ENCODE assay signal across 9 cellular contexts in the genomic region with DNA sequence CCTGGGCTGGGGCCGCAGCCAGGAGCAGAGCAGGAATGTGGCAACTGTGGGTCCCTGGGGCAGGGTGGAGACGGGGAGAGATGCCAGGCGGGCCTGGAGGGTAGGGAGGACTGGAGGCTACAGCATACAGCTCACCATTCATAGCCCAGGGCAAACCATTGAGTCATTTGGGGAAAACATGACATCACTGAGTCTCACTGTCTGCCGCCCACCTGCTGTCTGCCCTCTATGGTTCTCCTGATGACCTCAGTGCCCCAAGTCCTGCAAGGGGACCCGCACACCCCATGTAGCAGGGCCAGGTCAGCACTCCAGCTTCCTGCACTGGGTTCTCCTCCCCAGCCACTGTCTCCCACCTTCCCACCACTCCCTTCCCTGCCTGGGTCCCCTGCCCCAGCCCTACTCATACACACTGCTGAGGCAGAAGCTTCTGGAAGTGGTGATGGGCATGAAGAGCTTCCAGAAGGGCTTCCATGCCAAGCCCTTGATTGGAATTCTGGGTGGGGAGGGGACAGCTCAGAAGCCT. TPM values are rescaled to one million over a fixed set of nuclear protein-coding genes. Genes with fewer than 3 reads are reported as not detected.
DNase-seq lines count a peak whose midpoint lies in the region; ATAC-seq and TF ChIP-seq lines count a peak whose summit lies in the region.
"Had no signal": no experiment of that assay in that cellular context is flagged by ENCODE, and none has a peak within 500 bp of the region (broad histone marks: within the 10 kb centered on the region; RNA-seq: fewer than 3 reads in every experiment).

No MANE protein-coding gene starts in this region.

- peak overlapping the region; percentile 36 for H2BK120ac ChIP-seq in mesenchymal stem cell (ENCODE audit: low read depth, low read length)

- peaks cover 4 to 15% of the 10 kb centered on the region in 2 experiments for H3K36me3 ChIP-seq in mesenchymal stem cell (ENCODE audit: control insufficient read depth in 1 of 2, insufficient read depth in 2 of 2, low read depth in 1 of 2, low read length in 2 of 2)
- H3K36me3 ChIP-seq in tibial artery, result peaks cover 0 to 4% (median 0%) of the 10 kb centered on the region in 3 donors

- WGBS in mesenchymal stem cell, result 78% methylated on average over 5 of the region's 5 CpGs

- peak overlapping the region; percentile 3 to 50 for H3K4ac ChIP-seq in mesenchymal stem cell (ENCODE audit: low read depth in 1 of 2, low read length in 2 of 2)

- H4K91ac ChIP-seq in mesenchymal stem cell (ENCODE audit: low read length), result peak overlapping the region; percentile 79

- peak overlapping the region; percentile 78 for H2AK5ac ChIP-seq in mesenchymal stem cell (ENCODE audit: low read length, severe bottlenecking)

- intact Hi-C loops in tibial artery (cut with DNase I; ENCODE audit: low total_unique reads), result no loop called here

- H2BK15ac ChIP-seq in mesenchymal stem cell (ENCODE audit: low read depth, poor library complexity, severe bottlenecking), result no peak overlapping the region

- H3K79me1 ChIP-seq in mesenchymal stem cell (replicated peaks; ENCODE audit: low read length, poor library complexity, severe bottlenecking), result peaks cover 46% of the 10 kb centered on the region

- peak overlapping the region; percentile 55 to 68 for H3K18ac ChIP-seq in mesenchymal stem cell (ENCODE audit: low read depth in 1 of 2, low read length in 2 of 2)

- peak overlapping the region in 1 of 2 experiments; percentile 41 for H3K14ac ChIP-seq in mesenchymal stem cell (ENCODE audit: low read length in 2 of 2)

- DNase-seq in ELR (ENCODE audit: low read depth) (peak; percentile 92), mesenchymal stem cell (peak; percentile 75), tibial artery (peak in 1 of 2 donors; percentile 86), NCI-H748 (lab: John Stamatoyannopoulos, UW; ENCODE audit: unreplicated experiment) (no peak), NCI-H2081 treated with DMSO at 0.1 percent for 48 hours (lab: John Stamatoyannopoulos, UW) (no peak), foreskin melanocyte (no peak)
- peak; percentile 34 to 67 for DNase-seq in activated naive CD4-positive, alpha-beta T cell treated with anti-CD3 and anti-CD28 coated beads, Interleukin-2, amount 50 U/mL, for 72 hours (ENCODE audit: low spot score in 2 of 2)
- DNase-seq: activated naive CD8-positive, alpha-beta T cell treated with anti-CD3 and anti-CD28 coated beads, Interleukin-2, amount 10 ng/mL, durations not matched to agents 7 days and 5 days had no signal

- H3K27ac ChIP-seq in mesenchymal stem cell (ENCODE audit: low read length, poor library complexity, severe bottlenecking) (no peak overlapping the region), tibial artery (peak overlapping the region; percentile 79 to 87)

- H3K9me3 ChIP-seq in mesenchymal stem cell (ENCODE audit: control insufficient read depth, low read length) (no peaks in the 10 kb centered on the region), tibial artery (no peaks in the 10 kb centered on the region)

- H3K9ac ChIP-seq in mesenchymal stem cell (ENCODE audit: low read length), result no peak overlapping the region

- TF ChIP-seq CTCF in tibial artery (IDR thresholded peaks at IDR 0.05), result no peak

- H3K4me3 ChIP-seq in mesenchymal stem cell (ENCODE audit: insufficient read depth in 1 of 2, low read depth in 1 of 2, low read length in 2 of 2) (no peak overlapping the region), tibial artery (no peak overlapping the region)

- peak overlapping the region; percentile 76 for H4K8ac ChIP-seq in mesenchymal stem cell (ENCODE audit: low read length)

- H2AFZ ChIP-seq in mesenchymal stem cell (ENCODE audit: low read depth, low read length), result no peak overlapping the region

- no peak overlapping the region for H3K4me2 ChIP-seq in mesenchymal stem cell (ENCODE audit: low read length, poor library complexity, severe bottlenecking)

- H3K36me3 Mint-ChIP-seq in activated naive CD4-positive, alpha-beta T cell treated with anti-CD3 and anti-CD28 coated beads, Interleukin-2, amount 50 U/mL, for 72 hours, result no peaks in the 10 kb centered on the region
- H3K36me3 Mint-ChIP-seq: activated naive CD8-positive, alpha-beta T cell treated with anti-CD3 and anti-CD28 coated beads, Interleukin-2, amount 10 ng/mL, durations not matched to agents 7 days and 5 days had no signal

- no peak overlapping the region for H3K23ac ChIP-seq in mesenchymal stem cell (ENCODE audit: low read length in 2 of 2)

- ATAC-seq in HG02870 (IDR thresholded peaks at IDR 0.05; ENCODE audit: unreplicated experiment), result peak; percentile 73
- ATAC-seq in activated naive CD4-positive, alpha-beta T cell treated with anti-CD3 and anti-CD28 coated beads, Interleukin-2, amount 50 U/mL, for 72 hours, result peak; percentile 95

- H2BK12ac ChIP-seq in mesenchymal stem cell (ENCODE audit: low read length in 2 of 2), result peak overlapping the region in 1 of 2 experiments; percentile 37

- H3K27ac Mint-ChIP-seq in activated naive CD4-positive, alpha-beta T cell treated with anti-CD3 and anti-CD28 coated beads, Interleukin-2, amount 50 U/mL, for 72 hours, result peak overlapping the region; percentile 70 to 96
- H3K27ac Mint-ChIP-seq: activated naive CD8-positive, alpha-beta T cell treated with anti-CD3 and anti-CD28 coated beads, Interleukin-2, amount 10 ng/mL, durations not matched to agents 7 days and 5 days had no signal

- no peaks in the 10 kb centered on the region for H3K27me3 ChIP-seq in mesenchymal stem cell (ENCODE audit: control insufficient read depth in 1 of 2, insufficient read depth in 1 of 2, low read length in 2 of 2)
- no peaks in the 10 kb centered on the region for H3K27me3 ChIP-seq in tibial artery

- H3K9me3 Mint-ChIP-seq in activated naive CD4-positive, alpha-beta T cell treated with anti-CD3 and anti-CD28 coated beads, Interleukin-2, amount 50 U/mL, for 72 hours, result no peaks in the 10 kb centered on the region
- H3K9me3 Mint-ChIP-seq: activated naive CD8-positive, alpha-beta T cell treated with anti-CD3 and anti-CD28 coated beads, Interleukin-2, amount 10 ng/mL, durations not matched to agents 7 days and 5 days had no signal

- peaks cover 54% of the 10 kb centered on the region for H3K4me1 ChIP-seq in mesenchymal stem cell (ENCODE audit: control insufficient read depth, insufficient read depth, low read depth, low read length)
- peaks cover 3 to 100% (median 94%) of the 10 kb centered on the region in 4 donors for H3K4me1 ChIP-seq in tibial artery

- H2BK5ac ChIP-seq in mesenchymal stem cell (ENCODE audit: low read depth, low read length, poor library complexity, severe bottlenecking), result no peak overlapping the region

RNA-seq across cellular contexts. Expression of a gene that starts 10.4 kb away (rescaled TPM):
- total RNA-seq in activated naive CD4-positive, alpha-beta T cell treated with anti-CD3 and anti-CD28 coated beads, Interleukin-2, amount 50 U/mL, for 72 hours, result under 1 TPM; 0.16 to 0.88 TPM
- polyA plus RNA-seq in mesenchymal stem cell (2013, experiment 1 of 2), result 14.6 TPM
- 14.4 TPM for polyA plus RNA-seq in mesenchymal stem cell (2013, experiment 2 of 2)
- total RNA-seq: activated naive CD8-positive, alpha-beta T cell treated with anti-CD3 and anti-CD28 coated beads, Interleukin-2, amount 10 ng/mL, durations not matched to agents 7 days and 5 days had no signal

Comparison
In these comparisons a context has a peak if more than half of its experiments do, and no peak if none do; other contexts are left out.
1. DNase-seq: peak in ELR (single experiment), activated naive CD4-positive, alpha-beta T cell treated with anti-CD3 and anti-CD28 coated beads, Interleukin-2, amount 50 U/mL, for 72 hours (2 of 2) and mesenchymal stem cell (single experiment); none in NCI-H748 (single experiment), NCI-H2081 treated with DMSO at 0.1 percent for 48 hours (single experiment) and foreskin melanocyte (single experiment).